9 cellular contexts compared by ENCODE assay signal in genomic region chr15:66751579-66751978, GRCh38. TPM values are rescaled to one million over a fixed set of nuclear protein-coding genes. Genes with fewer than 3 reads are reported as not detected.
DNase-seq lines count a peak whose midpoint lies in the region; ATAC-seq lines count a peak whose summit lies in the region.
"Had no signal": no experiment of that assay in that cellular context is flagged by ENCODE, and none has a peak within 500 bp of the region (broad histone marks: within the 10 kb centered on the region; RNA-seq: fewer than 3 reads in every experiment).

No MANE protein-coding gene starts in this region.

- no peak overlapping the region for H3K27ac ChIP-seq in BLaER1
- H3K27ac ChIP-seq: dorsolateral prefrontal cortex had no signal

- peaks cover 15% of the 10 kb centered on the region for H3K9me3 ChIP-seq in BLaER1

- intact Hi-C loops in left colon (cut with DNase I, micrococcal nuclease): no loop called here

- DNase-seq in EH (ENCODE audit: low read depth): peak; percentile 33
- peak; percentile 8 to 35 for DNase-seq in SHP77 (lab: John Stamatoyannopoulos, UW)
- DNase-seq in left colon: no peak
- no peak for DNase-seq in AG20443 (ENCODE audit: low spot score)
- DNase-seq in SIG-M5 (lab: John Stamatoyannopoulos, UW): no peak
- DNase-seq in medulla oblongata (ENCODE audit: extremely low spot score): no peak
- DNase-seq: dorsolateral prefrontal cortex had no signal

- H3K4me3 ChIP-seq in BLaER1: no peak overlapping the region
- H3K4me3 ChIP-seq: dorsolateral prefrontal cortex had no signal

- no peaks in the 10 kb centered on the region for H3K36me3 ChIP-seq in BLaER1

- peaks cover 31% of the 10 kb centered on the region for H3K4me1 ChIP-seq in BLaER1

- no peaks in the 10 kb centered on the region for H4K20me1 ChIP-seq in BLaER1

- ATAC-seq in left colon: peak; percentile 52
- no peak for ATAC-seq in HG03354 (IDR thresholded peaks at IDR 0.05; ENCODE audit: poor library complexity, severe bottlenecking, unreplicated experiment)

- peak overlapping the region; percentile 48 for H3K4me2 ChIP-seq in BLaER1

- H3K9ac ChIP-seq in BLaER1: no peak overlapping the region

- no peaks in the 10 kb centered on the region for H3K27me3 ChIP-seq in BLaER1

RNA-seq across cellular contexts. Expression of gene SMAD6, which starts 49.5 kb away (rescaled TPM):
- total RNA-seq in left colon: 10 to 100 TPM in 1 of 2 donors, 1 to 10 TPM in 1; 9.6 to 11.2 TPM

Comparison
In these comparisons a context has a peak if more than half of its experiments do, and no peak if none do; other contexts are left out.
1. DNase-seq: peak in EH (single experiment) and SHP77 (2 of 2); none in left colon (0 of 2), AG20443 (single experiment), SIG-M5 (single experiment) and medulla oblongata (single experiment).